18 cellular contexts compared by ENCODE assay signal in the genomic region with DNA sequence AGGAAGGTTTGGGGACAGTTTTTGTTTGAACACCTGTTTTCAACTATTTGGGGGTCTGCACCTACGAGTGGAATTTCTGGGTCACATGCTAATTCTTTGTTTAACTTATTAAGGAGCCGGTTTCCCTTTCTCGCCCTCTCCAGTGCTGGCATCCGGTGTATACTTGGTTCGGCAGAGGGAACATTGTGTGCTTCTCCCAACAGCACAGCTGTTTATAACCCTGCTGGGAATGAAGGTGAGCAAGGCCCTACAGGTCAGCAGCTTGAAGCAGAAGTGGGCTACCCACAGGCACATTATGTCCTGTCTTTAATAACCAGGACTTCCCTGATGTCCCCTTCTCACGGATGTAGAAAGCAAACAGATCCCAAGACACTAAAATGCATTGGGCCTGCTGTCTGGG.
DNase-seq lines count a peak whose midpoint lies in the region; ATAC-seq and TF ChIP-seq lines count a peak whose summit lies in the region.
"Had no signal": no experiment of that assay in that cellular context is flagged by ENCODE, and none has a peak within 500 bp of the region (broad histone marks: within the 10 kb centered on the region; RNA-seq: fewer than 3 reads in every experiment).

No MANE protein-coding gene starts in this region.

- POLR2A ChIA-PET in activated CD4-positive, alpha-beta T cell treated with anti-CD3 and anti-CD28 coated beads for 36 hours (lab: Charles Lee) = no interaction called here

- DNase-seq in activated CD4-positive, alpha-beta T cell treated with anti-CD3 and anti-CD28 coated beads for 36 hours = no peak
- DNase-seq in activated CD4-positive, alpha-beta T cell treated with anti-CD3 and anti-CD28 coated beads for 4 hours = no peak
- DNase-seq in Ammon's horn (ENCODE audit: low spot score) (no peak), lower leg skin (ENCODE audit: low spot score in 2 of 2) (no peak), dedifferentiated amniotic fluid mesenchymal stem cell (ENCODE audit: extremely low spot score) (no peak)
- DNase-seq: dorsolateral prefrontal cortex, mammary epithelial cell, MM.1S, NCI-H1930, NCI-H526, PC-3, SK-N-SH, WERI-Rb-1 had no signal

- CTCF ChIA-PET in activated CD4-positive, alpha-beta T cell treated with anti-CD3 and anti-CD28 coated beads for 36 hours (lab: Charles Lee) = interaction anchor here (1.1 to 1.6 kb wide), 2 partner anchors 109 to 173 kb away, joined by 3 to 4 read pairs; no protein-coding TSS in a partner anchor

- TF ChIP-seq EP300 in gastroesophageal sphincter (IDR thresholded peaks at IDR 0.05) = no peak

- 35 to 41% methylated on average over 4 of the region's 6 CpGs for WGBS in gastroesophageal sphincter (ENCODE audit: low coverage in 1 of 2), 2 donors
- WGBS in lower leg skin, 2 donors = 83% methylated on average over 6 of the region's 6 CpGs

- intact Hi-C loops in activated CD4-positive, alpha-beta T cell treated with anti-CD3 and anti-CD28 coated beads for 36 hours (cut with DNase I, micrococcal nuclease) = no loop called here
- intact Hi-C loops in lower leg skin (cut with DNase I; ENCODE audit: low total_unique reads) = no loop called here

- H3K27me3 Mint-ChIP-seq in activated CD4-positive, alpha-beta T cell treated with anti-CD3 and anti-CD28 coated beads for 36 hours = no peaks in the 10 kb centered on the region

- H3K36me3 ChIP-seq in gastroesophageal sphincter (no peaks in the 10 kb centered on the region), skeletal muscle tissue (ENCODE audit: control insufficient read depth in 3 of 3, insufficient read depth in 3 of 3, low read length in 3 of 3) (peaks cover 5 to 18% (median 12%) of the 10 kb centered on the region in 3 donors)
- H3K36me3 ChIP-seq: neural progenitor cell, WERI-Rb-1 had no signal

- H3K4me1 Mint-ChIP-seq in activated CD4-positive, alpha-beta T cell treated with anti-CD3 and anti-CD28 coated beads for 36 hours = peaks cover 59% of the 10 kb centered on the region

- TF ChIP-seq CTCF in VCaP (conservative IDR thresholded peaks at IDR 0.05) = no peak
- TF ChIP-seq CTCF in gastroesophageal sphincter (IDR thresholded peaks at IDR 0.05) = no peak
- TF ChIP-seq CTCF in lower leg skin (IDR thresholded peaks at IDR 0.05) = no peak

- H3K4me3 ChIP-seq in gastroesophageal sphincter (no peak overlapping the region), skeletal muscle tissue (ENCODE audit: low read length in 3 of 3) (peak overlapping the region in 1 of 3 donors; percentile 1), lower leg skin (ENCODE audit: low read depth, poor library complexity, severe bottlenecking) (no peak overlapping the region)
- H3K4me3 ChIP-seq: dorsolateral prefrontal cortex, neural progenitor cell, smooth muscle cell had no signal

- H3K36me3 Mint-ChIP-seq in activated CD4-positive, alpha-beta T cell treated with anti-CD3 and anti-CD28 coated beads for 36 hours (ENCODE audit: low read depth) = peaks cover 2% of the 10 kb centered on the region
- H3K36me3 Mint-ChIP-seq: neural progenitor cell had no signal

- H3K9me3 Mint-ChIP-seq in activated CD4-positive, alpha-beta T cell treated with anti-CD3 and anti-CD28 coated beads for 36 hours (ENCODE audit: low read depth) = peaks cover 6% of the 10 kb centered on the region
- H3K9me3 Mint-ChIP-seq: neural progenitor cell had no signal

- peak overlapping the region; percentile 84 for H3K27ac Mint-ChIP-seq in activated CD4-positive, alpha-beta T cell treated with anti-CD3 and anti-CD28 coated beads for 36 hours
- H3K27ac Mint-ChIP-seq: neural progenitor cell had no signal

- TF ChIP-seq POLR2A in gastroesophageal sphincter (IDR thresholded peaks at IDR 0.05) = no peak
- TF ChIP-seq POLR2A in lower leg skin (IDR thresholded peaks at IDR 0.05) = no peak

- H3K27me3 ChIP-seq in gastroesophageal sphincter (no peaks in the 10 kb centered on the region), skeletal muscle tissue (ENCODE audit: control insufficient read depth in 3 of 3, insufficient read depth in 3 of 3, low read length in 3 of 3) (no peaks in the 10 kb centered on the region)
- H3K27me3 ChIP-seq: dorsolateral prefrontal cortex, neural progenitor cell had no signal

- no peak overlapping the region for H3K4me3 Mint-ChIP-seq in activated CD4-positive, alpha-beta T cell treated with anti-CD3 and anti-CD28 coated beads for 36 hours
- H3K4me3 Mint-ChIP-seq: neural progenitor cell had no signal

- H3K9ac ChIP-seq in skeletal muscle tissue (ENCODE audit: low read depth in 1 of 3, low read length in 3 of 3) = peak overlapping the region in 2 of 3 donors; percentile 12 to 47
- H3K9ac ChIP-seq: neural progenitor cell, SK-N-SH had no signal

- H3K4me1 ChIP-seq in gastroesophageal sphincter (peaks cover 0 to 26% (median 0%) of the 10 kb centered on the region in 3 donors), skeletal muscle tissue (ENCODE audit: control insufficient read depth in 3 of 3, insufficient read depth in 3 of 3, low read length in 3 of 3) (peaks cover 34 to 45% (median 35%) of the 10 kb centered on the region in 3 donors)

- H3K9me3 ChIP-seq in gastroesophageal sphincter (no peaks in the 10 kb centered on the region), skeletal muscle tissue (ENCODE audit: control insufficient read depth in 3 of 3, low read length in 3 of 3) (no peaks in the 10 kb centered on the region)
- H3K9me3 ChIP-seq: SK-N-SH had no signal

- ATAC-seq in activated CD4-positive, alpha-beta T cell treated with anti-CD3 and anti-CD28 coated beads for 36 hours = no peak
- peak; percentile 79 for ATAC-seq in gastroesophageal sphincter
- ATAC-seq: PC-3 had no signal

- H3K27ac ChIP-seq in VCaP (peak overlapping the region; percentile 78), gastroesophageal sphincter (peak overlapping the region; percentile 45 to 86 (median 78)), skeletal muscle tissue (ENCODE audit: low read depth, low read length) (no peak overlapping the region)
- H3K27ac ChIP-seq: neural progenitor cell, WERI-Rb-1 had no signal
